Comparison of ENCODE assay signal across 2 cellular contexts in the genomic region with DNA sequence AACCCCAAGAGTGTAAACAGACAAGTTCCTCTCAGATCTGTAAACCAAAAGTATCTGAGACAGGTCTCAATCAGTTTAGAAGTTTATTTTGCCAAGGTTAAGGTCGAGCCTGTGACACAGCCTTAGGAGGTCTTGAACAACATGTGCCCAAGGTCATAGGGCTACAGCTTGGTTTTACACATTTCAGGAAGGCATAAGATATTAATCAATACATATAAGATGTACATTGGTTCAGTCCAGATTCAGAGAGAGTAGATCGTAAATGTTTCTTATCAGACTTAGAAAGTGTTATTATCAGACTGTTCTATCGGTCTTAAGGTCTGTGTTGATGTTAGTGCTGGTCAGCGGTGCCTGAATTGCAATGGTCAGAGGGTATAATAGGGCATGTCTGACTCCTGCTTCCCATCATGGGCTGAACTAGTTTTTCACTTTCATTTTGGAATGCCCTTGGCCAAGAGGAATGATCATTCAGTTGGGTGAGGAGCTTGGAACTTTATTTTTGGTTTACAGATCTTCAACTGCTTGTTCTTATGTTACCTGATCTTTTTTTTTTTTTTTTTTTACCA.
TF ChIP-seq lines count a peak whose summit lies in the region.

No MANE protein-coding gene starts in this region.

TF ChIP-seq in HepG2, 621 proteins besides CTCF, POLR2A, EP300 and RAD21:
- TF ChIP-seq PBX3 (CRISPR knock-in tag; IDR thresholded peaks at IDR 0.05; ENCODE audit: borderline replicate concordance), result no peak
TF ChIP-seq in HepG2: peak in this region for 0.

TF ChIP-seq in WTC11, 78 proteins besides CTCF, POLR2A, EP300 and RAD21:
- TF ChIP-seq, protein P1, sequence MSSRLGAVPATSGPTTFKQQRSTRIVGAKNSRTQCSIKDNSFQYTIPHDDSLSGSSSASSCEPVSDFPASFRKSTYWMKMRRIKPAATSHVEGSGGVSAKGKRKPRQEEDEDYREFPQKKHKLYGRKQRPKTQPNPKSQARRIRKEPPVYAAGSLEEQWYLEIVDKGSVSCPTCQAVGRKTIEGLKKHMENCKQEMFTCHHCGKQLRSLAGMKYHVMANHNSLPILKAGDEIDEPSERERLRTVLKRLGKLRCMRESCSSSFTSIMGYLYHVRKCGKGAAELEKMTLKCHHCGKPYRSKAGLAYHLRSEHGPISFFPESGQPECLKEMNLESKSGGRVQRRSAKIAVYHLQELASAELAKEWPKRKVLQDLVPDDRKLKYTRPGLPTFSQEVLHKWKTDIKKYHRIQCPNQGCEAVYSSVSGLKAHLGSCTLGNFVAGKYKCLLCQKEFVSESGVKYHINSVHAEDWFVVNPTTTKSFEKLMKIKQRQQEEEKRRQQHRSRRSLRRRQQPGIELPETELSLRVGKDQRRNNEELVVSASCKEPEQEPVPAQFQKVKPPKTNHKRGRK (CRISPR knock-in tag; IDR thresholded peaks at IDR 0.05; ENCODE audit: borderline replicate concordance), result no peak
- TF ChIP-seq ZNF263 (CRISPR knock-in tag; IDR thresholded peaks at IDR 0.05; ENCODE audit: low read depth), result no peak
